In the genomic region with DNA sequence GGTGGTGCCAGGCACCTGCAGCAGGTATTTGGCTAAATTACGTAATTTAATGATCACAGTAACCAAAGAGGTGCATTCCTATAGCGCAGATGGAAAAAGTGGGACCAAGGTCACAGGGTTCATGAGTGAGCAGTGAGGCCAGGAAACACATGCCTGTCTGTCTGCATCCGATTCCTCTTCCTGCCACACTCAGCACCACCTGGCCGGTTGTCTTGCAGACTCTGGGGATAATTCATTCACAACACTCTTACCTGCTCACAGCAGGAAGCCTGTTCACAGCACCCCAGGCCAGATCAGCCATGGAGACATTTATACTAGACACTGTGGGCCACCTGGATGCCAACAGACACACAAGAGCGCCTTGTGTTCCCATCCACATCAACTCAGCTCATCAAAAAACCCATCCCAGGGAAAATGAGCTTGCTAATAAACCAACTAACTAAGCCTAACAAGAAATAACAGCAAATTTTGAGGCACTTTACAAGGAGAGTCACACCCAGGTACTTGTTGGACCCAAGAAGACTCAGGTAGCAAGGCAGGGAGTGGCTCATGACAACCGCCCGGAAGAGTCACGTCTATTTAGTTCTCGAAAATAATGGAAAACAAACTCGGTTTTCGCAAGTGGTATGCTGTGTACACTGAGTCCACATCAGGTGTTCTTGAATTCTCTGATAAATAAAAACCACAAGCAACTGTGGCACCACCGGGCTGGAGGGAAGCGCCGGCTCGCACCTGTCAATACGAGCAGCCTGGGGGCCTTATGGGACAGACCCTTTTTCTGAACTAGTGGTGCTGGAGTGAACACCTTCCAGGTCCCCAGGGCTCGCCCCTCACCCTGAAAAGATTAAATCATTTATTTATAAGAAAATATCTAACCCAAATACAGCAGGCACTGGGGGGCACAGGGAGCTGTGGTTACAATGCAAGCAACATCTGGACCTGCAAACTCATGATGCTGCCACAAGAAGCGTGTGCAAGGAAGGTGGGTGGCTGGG, we compare ENCODE assay signal across 20 cellular contexts. TPM values are rescaled to one million over a fixed set of nuclear protein-coding genes. Genes with fewer than 3 reads are reported as not detected.
DNase-seq lines count a peak whose midpoint lies in the region; ATAC-seq and TF ChIP-seq lines count a peak whose summit lies in the region.
"Had no signal": no experiment of that assay in that cellular context is flagged by ENCODE, and none has a peak within 500 bp of the region (broad histone marks: within the 10 kb centered on the region; RNA-seq: fewer than 3 reads in every experiment).

No MANE protein-coding gene starts in this region.

- H3K4me3 ChIP-seq in body of pancreas, result no peak overlapping the region
- H3K4me3 ChIP-seq in Karpas-422 (ENCODE audit: low read length), result no peak overlapping the region
- H3K4me3 ChIP-seq in GM23338, result no peak overlapping the region
- H3K4me3 ChIP-seq: gastroesophageal sphincter had no signal

- TF ChIP-seq POLR2A in body of pancreas (IDR thresholded peaks at IDR 0.05), result no peak

- no peaks in the 10 kb centered on the region for H3K9me3 ChIP-seq in body of pancreas
- H3K9me3 ChIP-seq in Karpas-422 (ENCODE audit: low read length), result no peaks in the 10 kb centered on the region
- H3K9me3 ChIP-seq: gastroesophageal sphincter had no signal

- no peaks in the 10 kb centered on the region for H3K27me3 ChIP-seq in body of pancreas
- no peaks in the 10 kb centered on the region for H3K27me3 ChIP-seq in Karpas-422 (ENCODE audit: low read length)
- H3K27me3 ChIP-seq in GM23338 (ENCODE audit: insufficient read depth), result no peaks in the 10 kb centered on the region
- H3K27me3 ChIP-seq: gastroesophageal sphincter had no signal

- 84 to 85% methylated on average over 18 of the region's 18 CpGs for WGBS in body of pancreas, 2 donors

- no peak for TF ChIP-seq CTCF in C4-2B (conservative IDR thresholded peaks at IDR 0.05)
- no peak for TF ChIP-seq CTCF in body of pancreas (IDR thresholded peaks at IDR 0.05)
- no peak for TF ChIP-seq CTCF in GM23338 (conservative IDR thresholded peaks at IDR 0.05; ENCODE audit: low read depth in 2 of 2)

- no peaks in the 10 kb centered on the region for H3K9me3 Mint-ChIP-seq in GM23338
- H3K9me3 Mint-ChIP-seq: CD8-positive, alpha-beta T cell; dendritic cell treated with granulocyte-macrophage colony-stimulating factor and Interleukin-4, amounts not matched to agents 40 ng/mL and 50 ng/mL, for 4 days; nephron progenitor cell had no signal

- no peak overlapping the region for H2AFZ ChIP-seq in Karpas-422 (ENCODE audit: low read length)
- no peak overlapping the region for H2AFZ ChIP-seq in GM23338

- H3K36me3 Mint-ChIP-seq in GM23338 (ENCODE audit: low read depth), result peaks cover 6% of the 10 kb centered on the region; the same call in 2 of the 3 replicates
- H3K36me3 Mint-ChIP-seq: CD8-positive, alpha-beta T cell had no signal

- H3K36me3 ChIP-seq in body of pancreas (replicated peaks in 1 of 2; ENCODE audit: insufficient read depth in 1 of 2, low read depth in 2 of 2) (no peaks in the 10 kb centered on the region), Karpas-422 (ENCODE audit: insufficient read depth, low read length) (no peaks in the 10 kb centered on the region), GM23338 (ENCODE audit: insufficient read depth) (peaks cover 4% of the 10 kb centered on the region; the same call in 1 of the 2 replicates)
- H3K36me3 ChIP-seq: gastroesophageal sphincter had no signal

- DNase-seq in DMS79 (lab: John Stamatoyannopoulos, UW) (peak; percentile 28), body of pancreas (peak in 2 of 4 donors; percentile 10 to 17), mesenteric fat pad (ENCODE audit: low spot score) (peak; percentile 59), Right ventricle myocardium inferior (ENCODE audit: missing footprints) (no peak), Karpas-422 (no peak), GM23338 (ENCODE audit: low spot score) (no peak)
- DNase-seq: CD8-positive, alpha-beta T cell; midbrain; NCI-H1105 treated with DMSO at 0.1 percent for 48 hours; nephron progenitor cell; NK-92 treated with Interleukin-12 subunit alpha and Interleukin-12 subunit beta, amount 100 ng/mL, for 24 hours; small intestine; substantia nigra; T1000 had no signal

- no peaks in the 10 kb centered on the region for H3F3A ChIP-seq in GM23338 (replicated peaks; ENCODE audit: low read depth)

- no peak overlapping the region for H3K4me3 Mint-ChIP-seq in GM23338
- H3K4me3 Mint-ChIP-seq: CD8-positive, alpha-beta T cell; dendritic cell treated with granulocyte-macrophage colony-stimulating factor and Interleukin-4, amounts not matched to agents 40 ng/mL and 50 ng/mL, for 4 days; nephron progenitor cell had no signal

- H4K20me1 ChIP-seq in Karpas-422 (ENCODE audit: insufficient read depth, low read depth, low read length) (no peaks in the 10 kb centered on the region), GM23338 (replicated peaks; ENCODE audit: insufficient read depth) (no peaks in the 10 kb centered on the region)

- H3K4me1 ChIP-seq in body of pancreas (peaks cover 69% of the 10 kb centered on the region), Karpas-422 (ENCODE audit: low read length) (no peaks in the 10 kb centered on the region), GM23338 (ENCODE audit: insufficient read depth) (0 out of 2 replicates have a peak, but pooled peaks cover 10% of the 10 kb centered on the region)

- no peak overlapping the region for H3K4me2 ChIP-seq in Karpas-422 (ENCODE audit: low read depth, low read length, poor library complexity, severe bottlenecking)
- H3K4me2 ChIP-seq in GM23338, result no peak overlapping the region

- H3K79me2 ChIP-seq in Karpas-422 (ENCODE audit: low read length) (no peaks in the 10 kb centered on the region), GM23338 (replicated peaks; ENCODE audit: insufficient read depth) (no peaks in the 10 kb centered on the region)

- no peaks in the 10 kb centered on the region for H3K9me2 ChIP-seq in Karpas-422 (replicated peaks; ENCODE audit: insufficient read depth, low read length)
- H3K9me2 ChIP-seq in GM23338 (ENCODE audit: insufficient read depth), result no peaks in the 10 kb centered on the region

- H3K4me1 Mint-ChIP-seq in GM23338, result peaks cover 13% of the 10 kb centered on the region

- peaks cover 4% of the 10 kb centered on the region for H3K27me3 Mint-ChIP-seq in GM23338 (ENCODE audit: insufficient read depth, low read depth, poor library complexity)
- H3K27me3 Mint-ChIP-seq: dendritic cell treated with granulocyte-macrophage colony-stimulating factor and Interleukin-4, amounts not matched to agents 40 ng/mL and 50 ng/mL, for 4 days; progenitor cell of endocrine pancreas had no signal

- no peak overlapping the region; the same call in 1 of the 2 replicates for H3K27ac Mint-ChIP-seq in GM23338
- H3K27ac Mint-ChIP-seq: CD8-positive, alpha-beta T cell; dendritic cell treated with granulocyte-macrophage colony-stimulating factor and Interleukin-4, amounts not matched to agents 40 ng/mL and 50 ng/mL, for 4 days; nephron progenitor cell had no signal

- ATAC-seq in body of pancreas, result no peak
- no peak for ATAC-seq in Right ventricle myocardium inferior
- ATAC-seq in GM21528 (IDR thresholded peaks at IDR 0.05; ENCODE audit: low FRiP score, unreplicated experiment), result no peak
- no peak for ATAC-seq in GM23338
- ATAC-seq: activated CD4-positive, CD25-positive, alpha-beta regulatory T cell treated with anti-CD3 and anti-CD28 coated beads, Interleukin-2, amount 50 U/mL, for 24 hours; CD8-positive, alpha-beta T cell; gastroesophageal sphincter had no signal

- H3K9ac ChIP-seq in Karpas-422 (ENCODE audit: low read length), result no peak overlapping the region

- H3K27ac ChIP-seq in C4-2B (peak overlapping the region; percentile 85), body of pancreas (peak overlapping the region; percentile 53 to 81 (median 54)), Karpas-422 (ENCODE audit: low read length) (no peak overlapping the region), GM23338 (ENCODE audit: low read depth) (no peak overlapping the region)
- H3K27ac ChIP-seq: gastroesophageal sphincter had no signal

- intact Hi-C loops in body of pancreas (cut with DNase I) (no loop called here), Right ventricle myocardium inferior (cut with DNase I) (loop anchor here (5.0 kb wide), 1 partner anchor 67 kb away; no protein-coding TSS in a partner anchor)

RNA-seq across cellular contexts. Expression of gene FAM174B, which starts 40.5 kb away (rescaled TPM):
- total RNA-seq in body of pancreas (10 to 100 TPM; 51.4 to 59.9 TPM), mesenteric fat pad (15.4 TPM), Right ventricle myocardium inferior (13.0 TPM)
- 0.04 TPM in 1 of 2 replicates, not detected in the other for total RNA-seq in Karpas-422 (2014; rRNA removed; shearing (Covaris generic); ENCODE audit: low replicate concordance)
- total RNA-seq in GM23338 (2014; rRNA removed; shearing (Covaris generic)), result 15.0 and 25.1 TPM in 2 replicates
- polyA plus RNA-seq in GM23338 (2016; fragmentation: Nextera tagmentation; extraction: Ambion mirVana), result 21.5 and 21.8 TPM in 2 replicates

Comparison
In these comparisons a context has a peak if more than half of its experiments do, and no peak if none do; other contexts are left out.
1. H3K27ac ChIP-seq: peak in C4-2B (single experiment) and body of pancreas (4 of 4); none in Karpas-422 (single experiment) and GM23338 (single experiment).
2. DNase-seq: peak in DMS79 (single experiment) and mesenteric fat pad (single experiment); none in Right ventricle myocardium inferior (single experiment), Karpas-422 (single experiment) and GM23338 (single experiment).
3. RNA of gene FAM174B, which starts 40.5 kb away (total RNA-seq): 51.4 to 59.9 TPM in body of pancreas, 15.4 TPM in mesenteric fat pad (single experiment), 15.0 to 25.1 TPM in GM23338 and 13.0 TPM in Right ventricle myocardium inferior (single experiment); 0.04 TPM in Karpas-422; every median in the first group is over 10 times any median in the second.